Comparison of ENCODE assay signal across 1 cellular context in the genomic region with DNA sequence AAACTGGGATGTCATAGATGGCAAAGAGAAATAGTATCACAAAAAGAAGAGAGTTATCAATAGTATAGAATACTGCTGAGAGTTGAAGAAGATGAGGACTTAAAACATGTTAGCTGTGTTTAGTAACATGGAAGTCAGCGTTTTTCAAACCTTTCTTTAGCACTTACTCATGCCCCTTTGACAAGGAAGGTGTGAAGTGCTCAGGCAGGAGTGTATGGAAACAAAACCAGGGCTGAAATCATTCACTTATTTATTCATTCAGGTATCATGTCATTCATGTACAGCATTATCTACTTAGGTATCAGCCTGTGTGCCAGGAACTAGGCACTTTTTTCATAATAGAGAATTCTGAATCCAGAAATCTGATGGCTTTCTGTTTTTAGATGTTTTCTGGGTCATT.
TF ChIP-seq lines count a peak whose summit lies in the region.

No MANE protein-coding gene starts in this region.

TF ChIP-seq in SK-N-SH treated with all-trans-retinoic acid at 6 μM for 48 hours, 23 proteins besides CTCF, POLR2A, EP300 and RAD21:
- TF ChIP-seq TSHZ2 (CRISPR knock-in tag; IDR thresholded peaks at IDR 0.05) (no peak), TCF4 (CRISPR knock-in tag; IDR thresholded peaks at IDR 0.05; ENCODE audit: borderline replicate concordance) (no peak), ISL1 (CRISPR knock-in tag; IDR thresholded peaks at IDR 0.05) (no peak), ZC3H10 (CRISPR knock-in tag; IDR thresholded peaks at IDR 0.05) (no peak), GLIS3 (CRISPR knock-in tag; IDR thresholded peaks at IDR 0.05) (no peak), BACH2 (CRISPR knock-in tag; IDR thresholded peaks at IDR 0.05; ENCODE audit: borderline replicate concordance) (no peak), ESRRG (CRISPR knock-in tag; IDR thresholded peaks at IDR 0.05) (no peak), RARB (CRISPR knock-in tag; IDR thresholded peaks at IDR 0.05) (no peak), ZNF565 (CRISPR knock-in tag; conservative IDR thresholded peaks at IDR 0.05; ENCODE audit: low read depth) (no peak), ZFP30 (CRISPR knock-in tag; IDR thresholded peaks at IDR 0.05) (no peak), OSR1 (CRISPR knock-in tag; IDR thresholded peaks at IDR 0.05) (no peak), ZNF8 (CRISPR knock-in tag; IDR thresholded peaks at IDR 0.05) (no peak), ARNTL (CRISPR knock-in tag; IDR thresholded peaks at IDR 0.05; ENCODE audit: borderline replicate concordance, low read depth) (no peak), SNAI2 (CRISPR knock-in tag; IDR thresholded peaks at IDR 0.05) (no peak)
- TF ChIP-seq, protein P1, sequence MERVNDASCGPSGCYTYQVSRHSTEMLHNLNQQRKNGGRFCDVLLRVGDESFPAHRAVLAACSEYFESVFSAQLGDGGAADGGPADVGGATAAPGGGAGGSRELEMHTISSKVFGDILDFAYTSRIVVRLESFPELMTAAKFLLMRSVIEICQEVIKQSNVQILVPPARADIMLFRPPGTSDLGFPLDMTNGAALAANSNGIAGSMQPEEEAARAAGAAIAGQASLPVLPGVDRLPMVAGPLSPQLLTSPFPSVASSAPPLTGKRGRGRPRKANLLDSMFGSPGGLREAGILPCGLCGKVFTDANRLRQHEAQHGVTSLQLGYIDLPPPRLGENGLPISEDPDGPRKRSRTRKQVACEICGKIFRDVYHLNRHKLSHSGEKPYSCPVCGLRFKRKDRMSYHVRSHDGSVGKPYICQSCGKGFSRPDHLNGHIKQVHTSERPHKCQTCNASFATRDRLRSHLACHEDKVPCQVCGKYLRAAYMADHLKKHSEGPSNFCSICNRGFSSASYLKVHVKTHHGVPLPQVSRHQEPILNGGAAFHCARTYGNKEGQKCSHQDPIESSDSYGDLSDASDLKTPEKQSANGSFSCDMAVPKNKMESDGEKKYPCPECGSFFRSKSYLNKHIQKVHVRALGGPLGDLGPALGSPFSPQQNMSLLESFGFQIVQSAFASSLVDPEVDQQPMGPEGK (CRISPR knock-in tag; IDR thresholded peaks at IDR 0.05; ENCODE audit: borderline replicate concordance), result no peak
- TF ChIP-seq, protein P2, sequence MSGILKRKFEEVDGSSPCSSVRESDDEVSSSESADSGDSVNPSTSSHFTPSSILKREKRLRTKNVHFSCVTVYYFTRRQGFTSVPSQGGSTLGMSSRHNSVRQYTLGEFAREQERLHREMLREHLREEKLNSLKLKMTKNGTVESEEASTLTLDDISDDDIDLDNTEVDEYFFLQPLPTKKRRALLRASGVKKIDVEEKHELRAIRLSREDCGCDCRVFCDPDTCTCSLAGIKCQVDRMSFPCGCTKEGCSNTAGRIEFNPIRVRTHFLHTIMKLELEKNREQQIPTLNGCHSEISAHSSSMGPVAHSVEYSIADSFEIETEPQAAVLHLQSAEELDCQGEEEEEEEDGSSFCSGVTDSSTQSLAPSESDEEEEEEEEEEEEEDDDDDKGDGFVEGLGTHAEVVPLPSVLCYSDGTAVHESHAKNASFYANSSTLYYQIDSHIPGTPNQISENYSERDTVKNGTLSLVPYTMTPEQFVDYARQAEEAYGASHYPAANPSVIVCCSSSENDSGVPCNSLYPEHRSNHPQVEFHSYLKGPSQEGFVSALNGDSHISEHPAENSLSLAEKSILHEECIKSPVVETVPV (CRISPR knock-in tag; IDR thresholded peaks at IDR 0.05), result no peak
